1 cellular context compared by ENCODE assay signal in genomic region chr18:45384137-45384998, GRCh38.
A peak's percentile ranks its signal among the peaks of the same experiment; 100 is the strongest.
TF ChIP-seq lines count a peak whose summit lies in the region.

No MANE protein-coding gene starts in this region.

TF ChIP-seq in K562, 482 proteins besides CTCF, POLR2A, EP300 and RAD21 (continued from another document):
- no peak for TF ChIP-seq CHD7 (IDR thresholded peaks at IDR 0.05; ENCODE audit: low read depth, low read length)
- peak; percentile 75 for TF ChIP-seq TEAD4 (IDR thresholded peaks at IDR 0.05; ENCODE audit: low read length)
- no peak for TF ChIP-seq TEAD4 (CRISPR knock-in tag; IDR thresholded peaks at IDR 0.05; ENCODE audit: borderline replicate concordance)
- peak; percentile 93 to 97 for TF ChIP-seq TEAD1 (CRISPR knock-in tag; IDR thresholded peaks at IDR 0.05)
- no peak for TF ChIP-seq BRD9 (IDR thresholded peaks at IDR 0.05; ENCODE audit: low read depth, partially characterized antibody)
- TF ChIP-seq ZNF717 (CRISPR knock-in tag; IDR thresholded peaks at IDR 0.05), result no peak
- no peak for TF ChIP-seq BCLAF1 (IDR thresholded peaks at IDR 0.05; ENCODE audit: borderline replicate concordance in 1 of 2, control insufficient read depth in 1 of 2, low read depth in 2 of 2, low read length in 1 of 2)
- TF ChIP-seq DEAF1 (CRISPR knock-in tag; IDR thresholded peaks at IDR 0.05), result 0 out of 2 replicates have a peak, but pooled peaks have one; percentile 31
- no peak for TF ChIP-seq RBFOX2 (IDR thresholded peaks at IDR 0.05; ENCODE audit: low read depth, low read length)
- TF ChIP-seq HIVEP1 (CRISPR knock-in tag; IDR thresholded peaks at IDR 0.05), result no peak
- TF ChIP-seq SMARCA5 (IDR thresholded peaks at IDR 0.05), result no peak
- TF ChIP-seq THRAP3 (IDR thresholded peaks at IDR 0.05; ENCODE audit: borderline replicate concordance), result no peak
- no peak for TF ChIP-seq TOE1 (IDR thresholded peaks at IDR 0.05; ENCODE audit: borderline replicate concordance)
- no peak for TF ChIP-seq TOE1 (CRISPR knock-in tag; IDR thresholded peaks at IDR 0.05; ENCODE audit: borderline replicate concordance, low read depth)
